22 cellular contexts compared by ENCODE assay signal in the genomic region with DNA sequence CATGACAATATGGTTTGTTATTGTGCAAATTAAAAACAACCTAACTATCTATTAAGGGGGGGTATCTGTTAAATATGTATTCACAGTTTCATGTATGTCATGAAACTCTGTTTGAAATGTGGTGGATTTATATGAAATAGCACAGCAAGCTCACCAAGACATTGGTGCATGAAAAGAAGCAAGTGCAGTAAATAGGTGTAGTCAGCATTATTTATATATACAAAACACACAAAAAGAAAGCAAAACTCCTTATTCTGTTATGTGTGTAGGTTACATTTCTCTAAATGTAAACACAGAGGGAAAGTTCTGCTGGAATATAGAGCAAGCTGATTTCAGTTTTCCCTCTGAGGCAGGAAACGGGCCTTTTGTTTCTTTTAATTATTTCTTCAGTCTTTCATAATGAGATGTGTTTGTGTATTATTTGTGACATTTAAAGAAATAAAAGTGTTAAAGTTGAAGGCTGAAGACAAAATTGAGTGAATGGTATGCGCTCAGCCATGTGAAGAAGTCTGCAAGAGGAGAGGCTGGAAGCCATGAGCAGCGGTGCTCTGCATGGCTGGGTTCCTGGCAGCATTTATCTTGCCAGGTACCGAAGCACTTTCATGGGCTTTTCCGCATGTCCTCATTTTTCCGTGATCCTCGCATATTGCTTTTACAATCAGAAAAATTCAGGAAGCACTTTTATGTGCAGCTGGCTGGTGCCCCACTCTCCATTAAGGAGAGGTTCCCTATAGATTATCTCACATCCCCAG. TPM values are rescaled to one million over a fixed set of nuclear protein-coding genes. Genes with fewer than 3 reads are reported as not detected.
"Had no signal": no experiment of that assay in that cellular context is flagged by ENCODE, and none has a peak within 500 bp of the region (broad histone marks: within the 10 kb centered on the region; RNA-seq: fewer than 3 reads in every experiment).

No MANE protein-coding gene starts in this region.

- H3K4me2 ChIP-seq: hepatocyte had no signal

- H3K9ac ChIP-seq: parathyroid adenoma had no signal

- ATAC-seq: foreskin keratinocyte, left cardiac atrium, left ventricle myocardium superior, psoas muscle, right lobe of liver had no signal

- H3K79me2 ChIP-seq: hepatocyte, parathyroid adenoma had no signal

- FAIRE-seq: colon, kidney, urothelium cell line had no signal

- H3K4me3 ChIP-seq: hepatocyte, lung, psoas muscle, right lobe of liver, skin epidermis, stomach, thoracic aorta had no signal

- H3K36me3 ChIP-seq: right lobe of liver, stomach, thoracic aorta had no signal

- DNase-seq: erythroblast; foreskin keratinocyte; left cardiac atrium; left ventricle myocardium superior; mesenchymal stem cell; naive B cell; occipital lobe; psoas muscle; retina; stimulated activated CD4-positive, alpha-beta T cell treated with anti-CD3 and anti-CD28 coated beads, Interleukin-12 subunit alpha, Interleukin-12 subunit beta, amount 100 ng/mL, for 4 hours; stimulated activated naive CD4-positive, alpha-beta T cell; stomach; substantia nigra had no signal

- H3K27ac ChIP-seq: foreskin keratinocyte, hepatocyte, parathyroid adenoma, psoas muscle, right lobe of liver, skin epidermis, stomach, thoracic aorta had no signal

- H3K27me3 ChIP-seq: foreskin keratinocyte, right lobe of liver had no signal

- H3K4me1 ChIP-seq: foreskin keratinocyte, parathyroid adenoma, psoas muscle, right lobe of liver, stomach had no signal

- H3K9me3 ChIP-seq: psoas muscle, right lobe of liver, stomach, thoracic aorta had no signal

- H2AFZ ChIP-seq: hepatocyte, parathyroid adenoma had no signal

RNA-seq across cellular contexts. Expression of a gene that starts 38.5 kb away (rescaled TPM):
- total RNA-seq: foreskin keratinocyte had no signal
- polyA plus RNA-seq: foreskin keratinocyte had no signal
